In genomic region chr2:227472265-227473018, GRCh38 we compare ENCODE assay signal across 8 cellular contexts. TPM values are rescaled to one million over a fixed set of nuclear protein-coding genes. Genes with fewer than 3 reads are reported as not detected.
A peak's percentile ranks its signal among the peaks of the same experiment; 100 is the strongest.
DNase-seq lines count a peak whose midpoint lies in the region; ATAC-seq, FAIRE-seq and TF ChIP-seq lines count a peak whose summit lies in the region.

No MANE protein-coding gene starts in this region.

- peaks cover 32% of the 10 kb centered on the region for H3K4me1 Mint-ChIP-seq in chondrocyte (ENCODE audit: low read depth)

- CTCF ChIA-PET in BJ (lab: Yijun Ruan, JAX) = interaction anchor here (0.7 to 1.5 kb wide), 4 partner anchors 21 to 72 kb away, joined by 3 to 7 read pairs (median 4); no protein-coding TSS in a partner anchor

- no peaks in the 10 kb centered on the region for H3K27me3 Mint-ChIP-seq in chondrocyte (ENCODE audit: low read depth)

- FAIRE-seq in GM19239 (lab: Jason Lieb, UNC) = no peak

- peak overlapping the region; percentile 49 for H3K27ac Mint-ChIP-seq in chondrocyte (ENCODE audit: unreplicated experiment)

- no peaks in the 10 kb centered on the region for H3K36me3 ChIP-seq in BJ (ENCODE audit: control insufficient read depth, insufficient read depth, low read length)

- peak overlapping the region; percentile 83 for H3K4me3 Mint-ChIP-seq in chondrocyte (ENCODE audit: unreplicated experiment)

- intact Hi-C loops in left colon (cut with DNase I, micrococcal nuclease) = loop anchor here in 1 of 2 donors (10.0 kb wide), 1 partner anchor 292 kb away; no protein-coding TSS in a partner anchor

- H3K36me3 Mint-ChIP-seq in chondrocyte (ENCODE audit: low read depth) = no peaks in the 10 kb centered on the region

- POLR2A ChIA-PET in BJ (lab: Charles Lee) = no interaction called here

- ATAC-seq in HG03175 (IDR thresholded peaks at IDR 0.05; ENCODE audit: unreplicated experiment) (peak; percentile 75), left colon (peak; percentile 69)

- peak overlapping the region; percentile 78 for H3K4me3 ChIP-seq in BJ (ENCODE audit: low read depth, low read length)

- no peaks in the 10 kb centered on the region for H3K9me3 Mint-ChIP-seq in chondrocyte (ENCODE audit: low read depth)

- no peak for TF ChIP-seq CTCF in BJ (IDR thresholded peaks at IDR 0.05; ENCODE audit: insufficient read depth, low read depth, low read length)
- TF ChIP-seq CTCF in chondrocyte (IDR thresholded peaks at IDR 0.05) = no peak

- DNase-seq in BJ (ENCODE audit: low read depth) = no peak
- peak; percentile 62 for DNase-seq in GM19239 (ENCODE audit: insufficient read length, low spot score)
- peak; percentile 34 for DNase-seq in T-helper 22 cell (ENCODE audit: low read depth)
- DNase-seq in chondrocyte (ENCODE audit: low spot score) = no peak
- DNase-seq in left colon = peak; percentile 49 to 65
- DNase-seq in stimulated activated CD8-positive, alpha-beta memory T cell treated with anti-CD3 and anti-CD28 coated beads, Interleukin-12 subunit alpha, Interleukin-12 subunit beta, amount 100 ng/mL, for 4 hours (ENCODE audit: low read depth) = peak; percentile 45
- DNase-seq in amniotic stem cell (lab: John Stamatoyannopoulos, UW) = no peak

- H3K27me3 ChIP-seq in BJ (ENCODE audit: control insufficient read depth, insufficient read depth, low read length) = no peaks in the 10 kb centered on the region

RNA-seq across cellular contexts. Expression of gene AGFG1, which starts 0.5 kb away (rescaled TPM):
- 92.2 and 126 TPM in 2 replicates for polyA plus RNA-seq in BJ (2011; rRNA removed)
- polyA minus RNA-seq in BJ (2011; rRNA and poly(A)+ RNA removed) = 131 and 204 TPM in 2 replicates
- total RNA-seq in chondrocyte = 49.3 to 49.5 TPM (median 49.3 TPM) in 3 replicates
- 10 to 100 TPM; 64.6 to 77.3 TPM for total RNA-seq in left colon

Comparison
In these comparisons a context has a peak if more than half of its experiments do, and no peak if none do; other contexts are left out.
1. DNase-seq: peak in GM19239 (single experiment), T-helper 22 cell (single experiment), left colon (2 of 2) and stimulated activated CD8-positive, alpha-beta memory T cell treated with anti-CD3 and anti-CD28 coated beads, Interleukin-12 subunit alpha, Interleukin-12 subunit beta, amount 100 ng/mL, for 4 hours (single experiment); none in BJ (single experiment), chondrocyte (single experiment) and amniotic stem cell (single experiment).